8 cellular contexts compared by ENCODE assay signal in genomic region chr3:53072653-53073552, GRCh38. TPM values are rescaled to one million over a fixed set of nuclear protein-coding genes. Genes with fewer than 3 reads are reported as not detected.
DNase-seq lines count a peak whose midpoint lies in the region; ATAC-seq and TF ChIP-seq lines count a peak whose summit lies in the region.

No MANE protein-coding gene starts in this region.

- peak overlapping the region; percentile 46 to 66 (median 63) for H3K4me3 Mint-ChIP-seq in nephron

- no peaks in the 10 kb centered on the region for H3K9me3 ChIP-seq in HUES48 (ENCODE audit: control insufficient read depth, insufficient read depth, low read length)

- H3K9me3 Mint-ChIP-seq in nephron: no peaks in the 10 kb centered on the region

- peak; percentile 88 to 92 (median 91) for TF ChIP-seq CTCF in nephron (IDR thresholded peaks at IDR 0.05; ENCODE audit: unreplicated experiment in 3 of 3)

- peak; percentile 85 for ATAC-seq in GM21390 (IDR thresholded peaks at IDR 0.05; ENCODE audit: unreplicated experiment)

- DNase-seq in DMS 273 treated with DMSO at 0.1 percent for 48 hours (lab: John Stamatoyannopoulos, UW): peak; percentile 19
- DNase-seq in activated T-cell treated with anti-CD3 and anti-CD28 coated beads, Interleukin-2, amount 50 U/mL, for 48 hours: peak; percentile 92 to 93
- DNase-seq in fibroblast of peridontal ligament (ENCODE audit: extremely low read depth): peak; percentile 72
- DNase-seq in stimulated activated naive CD4-positive, alpha-beta T cell (lab: John Stamatoyannopoulos, UW): peak; percentile 75 to 90 (median 83)

- H3K27me3 Mint-ChIP-seq in nephron (ENCODE audit: low read depth): peaks cover 9% of the 10 kb centered on the region

- H3K27ac Mint-ChIP-seq in nephron: peak overlapping the region in 1 of 3 experiments; percentile 66

- H3K27ac ChIP-seq in HUES48 (ENCODE audit: low read depth, low read length): no peak overlapping the region

- H3K27me3 ChIP-seq in HUES48 (ENCODE audit: control insufficient read depth, insufficient read depth, low read length): no peaks in the 10 kb centered on the region; the same call in 1 of the 2 replicates

- H3K4me1 ChIP-seq in HUES48 (ENCODE audit: control insufficient read depth, insufficient read depth, low read length): peaks cover 16% of the 10 kb centered on the region

- H3K36me3 ChIP-seq in HUES48 (ENCODE audit: control insufficient read depth, insufficient read depth, low read length): no peaks in the 10 kb centered on the region

- peaks cover 7% of the 10 kb centered on the region for H3K4me1 Mint-ChIP-seq in nephron

- peak overlapping the region; percentile 30; the same call in 1 of the 2 replicates for H3K9ac ChIP-seq in HUES48 (ENCODE audit: low read depth, low read length)

- H3K36me3 Mint-ChIP-seq in nephron (ENCODE audit: low read depth): no peaks in the 10 kb centered on the region

- H3K4me3 ChIP-seq in HUES48 (ENCODE audit: low read depth, low read length): peak overlapping the region; percentile 62

TF ChIP-seq in PFSK-1, 5 proteins besides CTCF, POLR2A, EP300 and RAD21:
- TF ChIP-seq FOXP2 (optimal IDR thresholded peaks at IDR 0.05; ENCODE audit: borderline replicate concordance, extremely low read depth, extremely low read length, insufficient read depth) (peak; percentile 59), TAF1 (IDR thresholded peaks at IDR 0.05; ENCODE audit: borderline replicate concordance, insufficient read depth, low read length) (no peak)

RNA-seq across cellular contexts. Expression of gene SFMBT1, which starts 27.0 kb away (rescaled TPM):
- 3.9 TPM for polyA plus RNA-seq in PFSK-1 (2012; ENCODE audit: insufficient read length, low read depth)

RNA-seq across cellular contexts. Expression of gene RFT1, which starts 57.3 kb away (rescaled TPM):
- polyA plus RNA-seq in PFSK-1 (2012; ENCODE audit: insufficient read length, low read depth): 21.5 TPM

Comparison
In these comparisons a context has a peak if more than half of its experiments do, and no peak if none do; other contexts are left out.
1. DNase-seq: peak in every context shown above with its lines; median percentile 92 in activated T-cell treated with anti-CD3 and anti-CD28 coated beads, Interleukin-2, amount 50 U/mL, for 48 hours; 83 in stimulated activated naive CD4-positive, alpha-beta T cell; 72 in fibroblast of peridontal ligament; 19 in DMS 273 treated with DMSO at 0.1 percent for 48 hours.